28 cellular contexts compared by ENCODE assay signal in genomic region chr19:6333439-6333838, GRCh38. TPM values are rescaled to one million over a fixed set of nuclear protein-coding genes. Genes with fewer than 3 reads are reported as not detected.
"Had no signal": no experiment of that assay in that cellular context is flagged by ENCODE, and none has a peak within 500 bp of the region (broad histone marks: within the 10 kb centered on the region; RNA-seq: fewer than 3 reads in every experiment).

ACER1 (minus strand) TSS chr19:6333612; CDS start chr19:6333551, 61 bp downstream.

- H3K27ac ChIP-seq: epithelial cell of prostate, heart right ventricle, lower lobe of right lung, sigmoid colon, thoracic aorta, upper lobe of left lung had no signal

- H3K9me3 ChIP-seq: heart right ventricle, lower lobe of right lung, sigmoid colon, thoracic aorta, upper lobe of left lung had no signal

- H3K36me3 Mint-ChIP-seq: activated CD4-positive, alpha-beta memory T cell treated with anti-CD3 and anti-CD28 coated beads for 36 hours; activated naive CD8-positive, alpha-beta T cell treated with anti-CD3 and anti-CD28 coated beads, Interleukin-2, amount 10 ng/mL, durations not matched to agents 7 days and 5 days; naive B cell; stimulated activated memory B cell treated with anti-CD40 and anti-IgM and Interleukin-4, amounts not matched to agents 10 μg/mL and 1 μg/mL and 100 μg/mL, for 72 hours had no signal

- H3K36me3 ChIP-seq: heart right ventricle, lower lobe of right lung, sigmoid colon, thoracic aorta, upper lobe of left lung had no signal

- H3K27ac Mint-ChIP-seq: activated CD4-positive, alpha-beta memory T cell treated with anti-CD3 and anti-CD28 coated beads for 36 hours; activated naive CD8-positive, alpha-beta T cell treated with anti-CD3 and anti-CD28 coated beads, Interleukin-2, amount 10 ng/mL, durations not matched to agents 7 days and 5 days; endodermal cell; stimulated activated memory B cell treated with anti-CD40 and anti-IgM and Interleukin-4, amounts not matched to agents 10 μg/mL and 1 μg/mL and 100 μg/mL, for 72 hours had no signal

- H3K27me3 ChIP-seq: sigmoid colon, upper lobe of left lung had no signal

- H3K4me3 Mint-ChIP-seq: activated CD4-positive, alpha-beta memory T cell treated with anti-CD3 and anti-CD28 coated beads for 36 hours; activated naive CD8-positive, alpha-beta T cell treated with anti-CD3 and anti-CD28 coated beads, Interleukin-2, amount 10 ng/mL, durations not matched to agents 7 days and 5 days; endodermal cell; naive B cell; neural crest cell; stimulated activated memory B cell treated with anti-CD40 and anti-IgM and Interleukin-4, amounts not matched to agents 10 μg/mL and 1 μg/mL and 100 μg/mL, for 72 hours had no signal

- H3K9me3 Mint-ChIP-seq: activated CD4-positive, alpha-beta memory T cell treated with anti-CD3 and anti-CD28 coated beads for 36 hours; activated naive CD8-positive, alpha-beta T cell treated with anti-CD3 and anti-CD28 coated beads, Interleukin-2, amount 10 ng/mL, durations not matched to agents 7 days and 5 days; neural crest cell; stimulated activated memory B cell treated with anti-CD40 and anti-IgM and Interleukin-4, amounts not matched to agents 10 μg/mL and 1 μg/mL and 100 μg/mL, for 72 hours had no signal

- FAIRE-seq: bronchial epithelial cell, kidney had no signal

- H3K27me3 Mint-ChIP-seq: activated CD4-positive, alpha-beta memory T cell treated with anti-CD3 and anti-CD28 coated beads for 36 hours; activated naive CD8-positive, alpha-beta T cell treated with anti-CD3 and anti-CD28 coated beads, Interleukin-2, amount 10 ng/mL, durations not matched to agents 7 days and 5 days; stimulated activated memory B cell treated with anti-CD40 and anti-IgM and Interleukin-4, amounts not matched to agents 10 μg/mL and 1 μg/mL and 100 μg/mL, for 72 hours had no signal

- ATAC-seq: heart right ventricle; lower lobe of right lung; stimulated activated memory B cell treated with anti-CD40 and anti-IgM and Interleukin-4, amounts not matched to agents 10 μg/mL and 1 μg/mL and 100 μg/mL, for 72 hours had no signal

- H3K4me1 ChIP-seq: heart right ventricle, lower lobe of right lung, sigmoid colon, upper lobe of left lung had no signal

- H3K4me3 ChIP-seq: heart right ventricle, lower lobe of right lung, sigmoid colon, smooth muscle cell, thoracic aorta, upper lobe of left lung had no signal

- H3K4me2 ChIP-seq: smooth muscle cell had no signal

- DNase-seq: activated CD4-positive, alpha-beta memory T cell treated with anti-CD3 and anti-CD28 coated beads for 36 hours; activated CD4-positive, alpha-beta T cell treated with anti-CD3 and anti-CD28 coated beads for 48 hours; activated naive CD4-positive, alpha-beta T cell treated with Interleukin-2 at 50 U/mL for 16 hours; activated naive CD8-positive, alpha-beta T cell treated with anti-CD3 and anti-CD28 coated beads, Interleukin-2, amount 10 ng/mL, durations not matched to agents 7 days and 5 days; activated T-cell treated with anti-CD3 and anti-CD28 coated beads, Interleukin-2, amount 50 U/mL, for 48 hours; amniotic stem cell; cerebellar nuclear complex; cortex of kidney; endodermal cell; foreskin fibroblast; heart right ventricle; kidney; lower lobe of right lung; naive B cell; retina; sigmoid colon; stimulated activated CD4-positive, alpha-beta T cell treated with anti-CD3 and anti-CD28 coated beads, Interleukin-15, amount 100 ng/mL, for 24 hours; T-helper 2 cell had no signal

- H3K4me1 Mint-ChIP-seq: activated naive CD8-positive, alpha-beta T cell treated with anti-CD3 and anti-CD28 coated beads, Interleukin-2, amount 10 ng/mL, durations not matched to agents 7 days and 5 days; endodermal cell; naive B cell; neural crest cell; stimulated activated memory B cell treated with anti-CD40 and anti-IgM and Interleukin-4, amounts not matched to agents 10 μg/mL and 1 μg/mL and 100 μg/mL, for 72 hours had no signal

RNA-seq across cellular contexts. Expression of gene ACER1, which starts in this region (rescaled TPM):
- total RNA-seq: bronchial epithelial cell, endodermal cell, fibroblast of lung, heart right ventricle, kidney, lower lobe of right lung, mesenteric fat pad, neural crest cell, omental fat pad, sigmoid colon, smooth muscle cell, thoracic aorta, upper lobe of left lung had no signal
- polyA plus RNA-seq: fibroblast of lung, heart right ventricle, smooth muscle cell had no signal
